20 cellular contexts compared by ENCODE assay signal in genomic region chr3:193165431-193166120, GRCh38.
DNase-seq lines count a peak whose midpoint lies in the region; ATAC-seq lines count a peak whose summit lies in the region.
"Had no signal": no experiment of that assay in that cellular context is flagged by ENCODE, and none has a peak within 500 bp of the region (broad histone marks: within the 10 kb centered on the region; RNA-seq: fewer than 3 reads in every experiment).

No MANE protein-coding gene starts in this region.

- H3K4me3 Mint-ChIP-seq in stimulated activated naive B cell treated with anti-CD40 and anti-IgM and Interleukin-4, amounts not matched to agents 10 μg/mL and 1 μg/mL and 100 μg/mL, for 72 hours: no peak overlapping the region
- H3K4me3 Mint-ChIP-seq: CD4-positive, alpha-beta memory T cell; GM23338; H9; HFFc6 had no signal

- H2BK120ac ChIP-seq in mesendoderm (ENCODE audit: low read depth, low read length): no peak overlapping the region

- H2BK5ac ChIP-seq in mesendoderm (ENCODE audit: low read length): no peak overlapping the region

- H3K79me1 ChIP-seq in mesendoderm (ENCODE audit: low read length): no peaks in the 10 kb centered on the region

- H3K27ac Mint-ChIP-seq in stimulated activated naive B cell treated with anti-CD40 and anti-IgM and Interleukin-4, amounts not matched to agents 10 μg/mL and 1 μg/mL and 100 μg/mL, for 72 hours: no peak overlapping the region
- H3K27ac Mint-ChIP-seq: CD4-positive, alpha-beta memory T cell; GM23338; H9; HFFc6 had no signal

- H2AK5ac ChIP-seq in mesendoderm (ENCODE audit: low read length): no peak overlapping the region

- no peak overlapping the region for H3K27ac ChIP-seq in Karpas-422 (ENCODE audit: low read length)
- H3K27ac ChIP-seq in mesendoderm (ENCODE audit: low read depth, low read length): no peak overlapping the region
- H3K27ac ChIP-seq: A549 had no signal

- ATAC-seq in stimulated activated naive B cell treated with anti-CD40 and anti-IgM and Interleukin-4, amounts not matched to agents 10 μg/mL and 1 μg/mL and 100 μg/mL, for 72 hours (replicated peaks): no peak
- ATAC-seq: A549, GM23338 had no signal

- no peak overlapping the region for H3K4ac ChIP-seq in mesendoderm (ENCODE audit: low read depth, low read length)

- H3K4me1 ChIP-seq in HAP-1 (peaks cover 53% of the 10 kb centered on the region), Karpas-422 (ENCODE audit: low read length) (no peaks in the 10 kb centered on the region), mesendoderm (ENCODE audit: control insufficient read depth, low read depth, low read length) (no peaks in the 10 kb centered on the region)
- H3K4me1 ChIP-seq: A549 had no signal

- H2BK15ac ChIP-seq in mesendoderm (replicated peaks; ENCODE audit: low read depth): no peak overlapping the region

- H4K20me1 ChIP-seq in Karpas-422 (ENCODE audit: insufficient read depth, low read depth, low read length): no peaks in the 10 kb centered on the region

- intact Hi-C loops in cardiac septum (cut with DNase I): no loop called here

- H2AFZ ChIP-seq in Karpas-422 (ENCODE audit: low read length): no peak overlapping the region
- H2AFZ ChIP-seq: GM23338 had no signal

- H3K56ac ChIP-seq in mesendoderm (ENCODE audit: low read length): no peak overlapping the region

- DNase-seq in HAP-1 (ENCODE audit: low spot score in 2 of 2): peak; percentile 65 to 99
- peak; percentile 34 for DNase-seq in Karpas-422
- DNase-seq in NCI-H82 (lab: John Stamatoyannopoulos, UW): peak; percentile 93
- DNase-seq in mesendoderm: peak; percentile 16
- DNase-seq in cardiac septum (ENCODE audit: low spot score): no peak
- DNase-seq in NCI-H1436 treated with DMSO at 0.1 percent for 48 hours (lab: John Stamatoyannopoulos, UW): no peak
- DNase-seq in stimulated activated naive B cell treated with anti-CD40 and anti-IgM and Interleukin-4, amounts not matched to agents 10 μg/mL and 1 μg/mL and 100 μg/mL, for 72 hours: no peak
- DNase-seq: 8988T; ACHN; C1 segment of cervical spinal cord; Calu3; CD4-positive, alpha-beta memory T cell; COR-L47; DMS53; DMS79 treated with DMSO at 0.1 percent for 48 hours; GF-D8; H9; HFFc6 had no signal

- H3K9me3 ChIP-seq in HAP-1: peaks cover under 1% of the 10 kb centered on the region; the same call in 1 of the 2 replicates
- no peaks in the 10 kb centered on the region for H3K9me3 ChIP-seq in Karpas-422 (ENCODE audit: low read length)
- H3K9me3 ChIP-seq: A549 had no signal

- no peaks in the 10 kb centered on the region for H3K36me3 ChIP-seq in HAP-1 (replicated peaks)
- H3K36me3 ChIP-seq in Karpas-422 (ENCODE audit: insufficient read depth, low read length): no peaks in the 10 kb centered on the region
- no peaks in the 10 kb centered on the region for H3K36me3 ChIP-seq in mesendoderm (ENCODE audit: control insufficient read depth, insufficient read depth, low read length)

- no peaks in the 10 kb centered on the region for H3K9me3 Mint-ChIP-seq in stimulated activated naive B cell treated with anti-CD40 and anti-IgM and Interleukin-4, amounts not matched to agents 10 μg/mL and 1 μg/mL and 100 μg/mL, for 72 hours
- H3K9me3 Mint-ChIP-seq: CD4-positive, alpha-beta memory T cell; GM23338; H9; HFFc6 had no signal

- no peak overlapping the region for H3K9ac ChIP-seq in Karpas-422 (ENCODE audit: low read length)
- H3K9ac ChIP-seq in mesendoderm (ENCODE audit: low read length): no peak overlapping the region

- no peaks in the 10 kb centered on the region for H3K4me1 Mint-ChIP-seq in stimulated activated naive B cell treated with anti-CD40 and anti-IgM and Interleukin-4, amounts not matched to agents 10 μg/mL and 1 μg/mL and 100 μg/mL, for 72 hours
- H3K4me1 Mint-ChIP-seq: CD4-positive, alpha-beta memory T cell; GM23338 had no signal

- no CpG with 5 or more reads among the region's 4 CpGs for WGBS in mesendoderm (ENCODE audit: extremely low coverage, insufficient coverage, low lambda C conversion rate)

- no peaks in the 10 kb centered on the region for H3K27me3 ChIP-seq in HAP-1 (ENCODE audit: low read depth)
- H3K27me3 ChIP-seq in Karpas-422 (ENCODE audit: low read length): no peaks in the 10 kb centered on the region
- no peaks in the 10 kb centered on the region for H3K27me3 ChIP-seq in mesendoderm (ENCODE audit: insufficient read depth, low read length, poor library complexity)

- no peak overlapping the region for H4K8ac ChIP-seq in mesendoderm (ENCODE audit: low read depth, low read length)

- no peak overlapping the region for H3K23ac ChIP-seq in mesendoderm (ENCODE audit: low read length)

- in situ Hi-C loops in HAP-1 (cut with MboI; ENCODE audit: low sequenced_read_pairs): no loop called here

- peaks cover 0 to 5% of the 10 kb centered on the region in 2 donors for H3K27me3 Mint-ChIP-seq in stimulated activated naive B cell treated with anti-CD40 and anti-IgM and Interleukin-4, amounts not matched to agents 10 μg/mL and 1 μg/mL and 100 μg/mL, for 72 hours

- no peak overlapping the region for H4K5ac ChIP-seq in mesendoderm (ENCODE audit: low read length)

- no peaks in the 10 kb centered on the region for H3K9me2 ChIP-seq in Karpas-422 (replicated peaks; ENCODE audit: insufficient read depth, low read length)

- no peak overlapping the region for H3K4me2 ChIP-seq in Karpas-422 (ENCODE audit: low read depth, low read length, poor library complexity, severe bottlenecking)
- H3K4me2 ChIP-seq in mesendoderm (ENCODE audit: low read length): no peak overlapping the region
- H3K4me2 ChIP-seq: A549, GM23338 had no signal

- H3K36me3 Mint-ChIP-seq in stimulated activated naive B cell treated with anti-CD40 and anti-IgM and Interleukin-4, amounts not matched to agents 10 μg/mL and 1 μg/mL and 100 μg/mL, for 72 hours: no peaks in the 10 kb centered on the region
- H3K36me3 Mint-ChIP-seq: CD4-positive, alpha-beta memory T cell had no signal

- no peak overlapping the region for H3K4me3 ChIP-seq in HAP-1
- no peak overlapping the region for H3K4me3 ChIP-seq in Karpas-422 (ENCODE audit: low read length)
- H3K4me3 ChIP-seq in mesendoderm (ENCODE audit: low read length): no peak overlapping the region
- H3K4me3 ChIP-seq: A549, GM23338 had no signal

- H3K18ac ChIP-seq in mesendoderm (ENCODE audit: low read length): no peak overlapping the region

- H3K79me2 ChIP-seq in Karpas-422 (ENCODE audit: low read length) (no peaks in the 10 kb centered on the region), mesendoderm (ENCODE audit: control insufficient read depth, insufficient read depth, low read length) (no peaks in the 10 kb centered on the region)

Comparison
In these comparisons a context has a peak if more than half of its experiments do, and no peak if none do; other contexts are left out.
1. DNase-seq: peak in HAP-1 (2 of 2), Karpas-422 (single experiment), NCI-H82 (single experiment) and mesendoderm (single experiment); none in cardiac septum (single experiment), NCI-H1436 treated with DMSO at 0.1 percent for 48 hours (single experiment) and stimulated activated naive B cell treated with anti-CD40 and anti-IgM and Interleukin-4, amounts not matched to agents 10 μg/mL and 1 μg/mL and 100 μg/mL, for 72 hours (single experiment).